Comparison of ENCODE assay signal across 1 cellular context in the genomic region with DNA sequence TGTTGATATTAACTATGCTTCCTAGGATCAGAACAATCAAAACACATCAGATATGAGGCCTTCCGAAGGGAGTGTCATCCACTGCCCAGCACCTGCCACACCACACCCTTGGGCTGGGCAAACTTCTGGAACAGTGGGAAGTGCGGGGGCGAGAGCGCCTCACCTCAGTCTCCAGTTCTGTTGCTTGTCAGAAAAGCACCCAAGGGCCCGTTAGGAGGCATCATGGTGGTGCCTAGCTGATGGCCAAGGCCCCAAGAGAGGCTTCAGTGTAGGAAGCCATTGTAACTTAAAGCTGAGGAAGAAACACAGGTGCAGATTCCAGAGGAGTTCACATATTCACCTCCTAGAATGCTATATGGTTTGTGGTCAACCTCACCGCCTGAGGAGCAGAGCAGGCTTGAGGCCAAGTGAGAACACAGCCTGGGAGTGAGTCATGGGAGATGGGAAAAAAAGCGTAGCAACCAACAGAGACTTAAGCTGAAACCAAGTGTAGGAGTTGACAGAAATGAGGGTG.
A peak's percentile ranks its signal among the peaks of the same experiment; 100 is the strongest.
TF ChIP-seq lines count a peak whose summit lies in the region.

No MANE protein-coding gene starts in this region.

TF ChIP-seq in HEK293, 187 proteins besides CTCF, POLR2A, EP300 and RAD21 (continued from another document):
- TF ChIP-seq, protein P1, sequence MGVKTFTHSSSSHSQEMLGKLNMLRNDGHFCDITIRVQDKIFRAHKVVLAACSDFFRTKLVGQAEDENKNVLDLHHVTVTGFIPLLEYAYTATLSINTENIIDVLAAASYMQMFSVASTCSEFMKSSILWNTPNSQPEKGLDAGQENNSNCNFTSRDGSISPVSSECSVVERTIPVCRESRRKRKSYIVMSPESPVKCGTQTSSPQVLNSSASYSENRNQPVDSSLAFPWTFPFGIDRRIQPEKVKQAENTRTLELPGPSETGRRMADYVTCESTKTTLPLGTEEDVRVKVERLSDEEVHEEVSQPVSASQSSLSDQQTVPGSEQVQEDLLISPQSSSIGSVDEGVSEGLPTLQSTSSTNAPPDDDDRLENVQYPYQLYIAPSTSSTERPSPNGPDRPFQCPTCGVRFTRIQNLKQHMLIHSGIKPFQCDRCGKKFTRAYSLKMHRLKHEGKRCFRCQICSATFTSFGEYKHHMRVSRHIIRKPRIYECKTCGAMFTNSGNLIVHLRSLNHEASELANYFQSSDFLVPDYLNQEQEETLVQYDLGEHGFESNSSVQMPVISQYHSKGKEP (tag by site-specific recombination; IDR thresholded peaks at IDR 0.05) = no peak
- TF ChIP-seq ZFHX2 (tag by site-specific recombination; conservative IDR thresholded peaks at IDR 0.05) = peak; percentile 58
